8 cellular contexts compared by ENCODE assay signal in the genomic region with DNA sequence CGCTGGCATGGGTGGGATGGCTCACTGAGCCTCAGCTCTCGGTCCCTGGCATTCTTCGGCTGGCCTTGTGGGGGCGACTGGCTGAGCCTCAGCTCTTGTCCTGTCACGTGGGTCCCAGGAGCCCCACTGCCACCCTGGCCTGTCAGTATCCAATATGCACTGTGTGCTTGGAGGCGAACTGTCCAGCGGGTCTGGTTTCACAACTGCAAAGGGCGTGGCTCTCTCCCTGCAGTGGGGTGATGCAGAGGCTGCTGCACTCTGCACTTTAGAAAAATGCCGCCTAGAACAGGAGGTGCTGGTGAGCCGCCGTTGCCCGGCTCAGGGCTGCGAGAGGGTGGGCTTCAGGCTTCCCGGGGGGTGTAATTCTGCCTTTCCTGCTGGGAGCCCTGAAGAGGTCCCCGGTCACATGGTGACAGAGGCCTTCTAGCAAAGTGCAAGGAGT. TPM values are rescaled to one million over a fixed set of nuclear protein-coding genes. Genes with fewer than 3 reads are reported as not detected.
DNase-seq lines count a peak whose midpoint lies in the region; ATAC-seq and TF ChIP-seq lines count a peak whose summit lies in the region.

No MANE protein-coding gene starts in this region.

- H3K4me1 ChIP-seq in BLaER1 = peaks cover 66% of the 10 kb centered on the region
- H3K4me1 ChIP-seq in HAP-1 = peaks cover 6% of the 10 kb centered on the region; the same call in 1 of the 2 replicates

- peaks cover 0 to 17% of the 10 kb centered on the region in 2 donors for H3K4me1 Mint-ChIP-seq in effector memory CD8-positive, alpha-beta T cell (ENCODE audit: low read depth in 2 of 2)
- H3K4me1 Mint-ChIP-seq in neural crest cell = peaks cover 4% of the 10 kb centered on the region

- ATAC-seq in effector memory CD8-positive, alpha-beta T cell (replicated peaks) = peak; percentile 68
- ATAC-seq in HG03159 (IDR thresholded peaks at IDR 0.05; ENCODE audit: unreplicated experiment) (no peak), GM18858 (IDR thresholded peaks at IDR 0.05; ENCODE audit: unreplicated experiment) (no peak), GM21619 (IDR thresholded peaks at IDR 0.05; ENCODE audit: unreplicated experiment) (no peak)

- H3K36me3 ChIP-seq in BLaER1 = no peaks in the 10 kb centered on the region
- no peaks in the 10 kb centered on the region for H3K36me3 ChIP-seq in HAP-1 (replicated peaks)

- peak overlapping the region in 1 of 2 donors; percentile 40 for H3K4me3 Mint-ChIP-seq in effector memory CD8-positive, alpha-beta T cell
- no peak overlapping the region for H3K4me3 Mint-ChIP-seq in neural crest cell

- peak overlapping the region; percentile 86 for H3K4me2 ChIP-seq in BLaER1

- no peak overlapping the region for H3K27ac Mint-ChIP-seq in effector memory CD8-positive, alpha-beta T cell
- H3K27ac Mint-ChIP-seq in neural crest cell (ENCODE audit: unreplicated experiment) = no peak overlapping the region

- no peaks in the 10 kb centered on the region for H3K9me3 ChIP-seq in BLaER1
- no peaks in the 10 kb centered on the region for H3K9me3 ChIP-seq in HAP-1

- H3K27me3 Mint-ChIP-seq in effector memory CD8-positive, alpha-beta T cell = peaks cover 27 to 70% of the 10 kb centered on the region in 2 donors
- no peaks in the 10 kb centered on the region for H3K27me3 Mint-ChIP-seq in neural crest cell (ENCODE audit: low read depth)

- H4K20me1 ChIP-seq in BLaER1 = peaks cover 30% of the 10 kb centered on the region

- no peak overlapping the region for H3K27ac ChIP-seq in BLaER1

- peaks cover 4% of the 10 kb centered on the region for H3K36me3 Mint-ChIP-seq in effector memory CD8-positive, alpha-beta T cell (ENCODE audit: insufficient read depth)
- no peaks in the 10 kb centered on the region for H3K36me3 Mint-ChIP-seq in neural crest cell (ENCODE audit: low read depth)

- peak; percentile 16 to 72 for DNase-seq in HAP-1 (ENCODE audit: low spot score in 2 of 2)
- peak; percentile 92 for DNase-seq in RPMI8226
- DNase-seq in effector memory CD8-positive, alpha-beta T cell = no peak
- DNase-seq in neural crest cell (ENCODE audit: low read depth, low spot score) = no peak

- H3K27me3 ChIP-seq in BLaER1 (peaks cover 32% of the 10 kb centered on the region), HAP-1 (ENCODE audit: low read depth) (no peaks in the 10 kb centered on the region)

- H3K9ac ChIP-seq in BLaER1 = no peak overlapping the region

- H3K4me3 ChIP-seq in BLaER1 = peak overlapping the region; percentile 14
- H3K4me3 ChIP-seq in HAP-1 = no peak overlapping the region

- in situ Hi-C loops in HAP-1 (cut with MboI; ENCODE audit: low sequenced_read_pairs) = no loop called here

- TF ChIP-seq CTCF in neural crest cell (conservative IDR thresholded peaks at IDR 0.05) = peak; percentile 25

- no peaks in the 10 kb centered on the region for H3K9me3 Mint-ChIP-seq in effector memory CD8-positive, alpha-beta T cell
- H3K9me3 Mint-ChIP-seq in neural crest cell = no peaks in the 10 kb centered on the region

RNA-seq across cellular contexts. Expression of gene TMEM255B, which starts 17.0 kb away (rescaled TPM):
- total RNA-seq in neural crest cell = 2.4 and 2.5 TPM in 2 replicates

Comparison
In these comparisons a context has a peak if more than half of its experiments do, and no peak if none do; other contexts are left out.
1. DNase-seq: peak in HAP-1 (2 of 2) and RPMI8226 (single experiment); none in effector memory CD8-positive, alpha-beta T cell (0 of 3) and neural crest cell (single experiment).